In genomic region chr1:32900371-32900955, GRCh38 we compare ENCODE assay signal across 8 cellular contexts. TPM values are rescaled to one million over a fixed set of nuclear protein-coding genes. Genes with fewer than 3 reads are reported as not detected.
A peak's percentile ranks its signal among the peaks of the same experiment; 100 is the strongest.
DNase-seq lines count a peak whose midpoint lies in the region; ATAC-seq and TF ChIP-seq lines count a peak whose summit lies in the region.

No MANE protein-coding gene starts in this region.

- WGBS in endodermal cell (ENCODE audit: insufficient coverage in 1 of 2, insufficient read length in 1 of 2), 2 experiments, result 23 to 33% methylated on average over 6 to 22 of the region's 22 CpGs

- DNase-seq in AG04450 (ENCODE audit: low read depth, low spot score) (no peak), NT2/D1 (ENCODE audit: low read depth, low spot score) (no peak), endodermal cell (peak; percentile 52), NCI-H187 treated with DMSO at 0.1 percent for 48 hours (lab: John Stamatoyannopoulos, UW) (no peak)
- no peak for DNase-seq in naive thymus-derived CD8-positive, alpha-beta T cell
- DNase-seq in activated CD4-positive, CD25-positive, alpha-beta regulatory T cell (lab: John Stamatoyannopoulos, UW), result no peak
- no peak for DNase-seq in NK-92 treated with Interleukin-12 subunit alpha and Interleukin-12 subunit beta, amount 100 ng/mL, for 24 hours (lab: John Stamatoyannopoulos, UW)

- H3K27ac ChIP-seq in AG04450 (ENCODE audit: low read depth, low read length) (no peak overlapping the region), endodermal cell (ENCODE audit: low read depth, low read length) (no peak overlapping the region)

- H3K4me1 ChIP-seq in NT2/D1 (ENCODE audit: insufficient read depth, insufficient read length) (no peaks in the 10 kb centered on the region), endodermal cell (ENCODE audit: control insufficient read depth, insufficient read depth, low read length) (peaks cover 4% of the 10 kb centered on the region)

- no peaks in the 10 kb centered on the region for H3K4me1 Mint-ChIP-seq in endodermal cell
- H3K4me1 Mint-ChIP-seq in naive thymus-derived CD8-positive, alpha-beta T cell, result peaks cover 5 to 11% (median 9%) of the 10 kb centered on the region in 4 donors

- H3K9ac ChIP-seq in NT2/D1 (ENCODE audit: insufficient read length, low read depth) (peak overlapping the region; percentile 80), endodermal cell (ENCODE audit: extremely low read depth, low read length, poor library complexity, severe bottlenecking) (no peak overlapping the region)

- H3K4me3 Mint-ChIP-seq in endodermal cell, result peak overlapping the region; percentile 57
- peak overlapping the region; percentile 55 to 82 (median 74) for H3K4me3 Mint-ChIP-seq in naive thymus-derived CD8-positive, alpha-beta T cell

- H3K27ac Mint-ChIP-seq in endodermal cell, result no peak overlapping the region
- peak overlapping the region in 1 of 10 donors; percentile 25 for H3K27ac Mint-ChIP-seq in naive thymus-derived CD8-positive, alpha-beta T cell

- H3K27me3 ChIP-seq in AG04450 (ENCODE audit: control insufficient read depth, insufficient read depth, low read length) (peaks cover 8% of the 10 kb centered on the region), NT2/D1 (ENCODE audit: insufficient read depth, insufficient read length) (peaks cover 21% of the 10 kb centered on the region), endodermal cell (ENCODE audit: control insufficient read depth, insufficient read depth, low read length, poor library complexity, severe bottlenecking) (peaks cover 59% of the 10 kb centered on the region)

- CTCF ChIA-PET in AG04450 (lab: Charles Lee), result interaction anchor here (1.0 kb wide), 1 partner anchor 154 kb away, joined by 4 read pairs; no protein-coding TSS in a partner anchor

- TF ChIP-seq CTCF in AG04450 (IDR thresholded peaks at IDR 0.05; ENCODE audit: low read depth, low read length), result no peak
- no peak for TF ChIP-seq CTCF in endodermal cell (conservative IDR thresholded peaks at IDR 0.05)

- no peak for ATAC-seq in naive thymus-derived CD8-positive, alpha-beta T cell
- ATAC-seq in HG03175 (IDR thresholded peaks at IDR 0.05; ENCODE audit: unreplicated experiment), result no peak

- H3K4me3 ChIP-seq in AG04450 (ENCODE audit: low read depth, low read length) (peak overlapping the region; percentile 68), NT2/D1 (ENCODE audit: insufficient read length, low read depth) (peak overlapping the region; percentile 56), endodermal cell (ENCODE audit: low read length) (peak overlapping the region; percentile 69)

- H3K9me3 Mint-ChIP-seq in endodermal cell, result no peaks in the 10 kb centered on the region
- H3K9me3 Mint-ChIP-seq in naive thymus-derived CD8-positive, alpha-beta T cell, result no peaks in the 10 kb centered on the region

- no peaks in the 10 kb centered on the region; the same call in 1 of the 2 replicates for H3K9me3 ChIP-seq in AG04450 (ENCODE audit: control insufficient read depth, insufficient read depth, low read length)
- H3K9me3 ChIP-seq in NT2/D1 (ENCODE audit: insufficient read depth, low read length), result no peaks in the 10 kb centered on the region
- H3K9me3 ChIP-seq in endodermal cell (ENCODE audit: control insufficient read depth, low read length), result no peaks in the 10 kb centered on the region

- H3K36me3 ChIP-seq in NT2/D1 (ENCODE audit: insufficient read depth, insufficient read length, low read length) (peaks cover 15% of the 10 kb centered on the region), endodermal cell (ENCODE audit: control insufficient read depth, insufficient read depth, low read length) (no peaks in the 10 kb centered on the region)

- H3K27me3 Mint-ChIP-seq in endodermal cell (ENCODE audit: insufficient read depth), result peaks cover 88% of the 10 kb centered on the region
- peaks cover 20 to 73% (median 54%) of the 10 kb centered on the region in 5 donors for H3K27me3 Mint-ChIP-seq in naive thymus-derived CD8-positive, alpha-beta T cell

- POLR2A ChIA-PET in AG04450 (lab: Yijun Ruan, JAX), result interaction anchor here (1.1 kb wide), 1 partner anchor 64 kb away, joined by 3 read pairs; no protein-coding TSS in a partner anchor
- POLR2A ChIA-PET in naive thymus-derived CD8-positive, alpha-beta T cell (lab: Charles Lee), result no interaction called here

- H3K36me3 Mint-ChIP-seq in endodermal cell (ENCODE audit: low read depth), result no peaks in the 10 kb centered on the region
- peaks cover 0 to 10% (median 0%) of the 10 kb centered on the region in 3 donors for H3K36me3 Mint-ChIP-seq in naive thymus-derived CD8-positive, alpha-beta T cell

RNA-seq across cellular contexts. Expression of gene TMEM54, which starts 0.7 kb away (rescaled TPM):
- 28.6 and 49.5 TPM in 2 replicates for polyA plus RNA-seq in AG04450 (2011; rRNA removed)
- polyA minus RNA-seq in AG04450 (2011; rRNA and poly(A)+ RNA removed), result 20.1 and 30.1 TPM in 2 replicates
- total RNA-seq in endodermal cell, result 10 to 100 TPM in 1 of 2 donors, 1 to 10 TPM in 1; 8.6 to 12.3 TPM
- 5.8 TPM for polyA plus RNA-seq in endodermal cell (2013, experiment 1 of 2)
- polyA plus RNA-seq in endodermal cell (2013, experiment 2 of 2), result 5.7 TPM
- not detected for total RNA-seq in naive thymus-derived CD8-positive, alpha-beta T cell
- not detected for polyA plus RNA-seq in naive thymus-derived CD8-positive, alpha-beta T cell

RNA-seq across cellular contexts. Expression of gene HPCA, which starts 14.2 kb away (rescaled TPM):
- polyA plus RNA-seq in AG04450 (2011; rRNA removed), result 0.06 and 0.29 TPM in 2 replicates
- polyA minus RNA-seq in AG04450 (2011; rRNA and poly(A)+ RNA removed), result not detected in 2 replicates
- 1 to 10 TPM in 1 of 2 donors, not detected in 1; 1.2 TPM for total RNA-seq in endodermal cell
- polyA plus RNA-seq in endodermal cell (2013, experiment 1 of 2), result 2.5 TPM
- 1.2 TPM for polyA plus RNA-seq in endodermal cell (2013, experiment 2 of 2)
- not detected for total RNA-seq in naive thymus-derived CD8-positive, alpha-beta T cell
- polyA plus RNA-seq in naive thymus-derived CD8-positive, alpha-beta T cell, result not detected

RNA-seq across cellular contexts. Expression of gene FNDC5, which starts 29.8 kb away (rescaled TPM):
- polyA plus RNA-seq in AG04450 (2011; rRNA removed), result 1.5 and 1.9 TPM in 2 replicates
- 1.4 and 1.7 TPM in 2 replicates for polyA minus RNA-seq in AG04450 (2011; rRNA and poly(A)+ RNA removed)
- total RNA-seq in endodermal cell, result 1 to 10 TPM; 6.0 to 7.2 TPM
- polyA plus RNA-seq in endodermal cell (2013, experiment 1 of 2), result 32.9 TPM
- polyA plus RNA-seq in endodermal cell (2013, experiment 2 of 2), result 26.5 TPM
- total RNA-seq in naive thymus-derived CD8-positive, alpha-beta T cell, result not detected
- not detected for polyA plus RNA-seq in naive thymus-derived CD8-positive, alpha-beta T cell

Comparison
In these comparisons a context has a peak if more than half of its experiments do, and no peak if none do; other contexts are left out.
1. RNA of gene TMEM54, which starts 0.7 kb away (total RNA-seq): 8.6 to 12.3 TPM in endodermal cell; not detected in naive thymus-derived CD8-positive, alpha-beta T cell; every median in the first group is over 4 times any median in the second.
2. RNA of gene FNDC5, which starts 29.8 kb away (total RNA-seq): 6.0 to 7.2 TPM in endodermal cell; not detected in naive thymus-derived CD8-positive, alpha-beta T cell; every median in the first group is over 4 times any median in the second.
3. Peak in every context shown above with its lines, with median percentiles within 50 percentile points of each other: H3K4me3 ChIP-seq.